Comparison of ENCODE assay signal across 18 cellular contexts in genomic region chr13:91359566-91359965, GRCh38. TPM values are rescaled to one million over a fixed set of nuclear protein-coding genes. Genes with fewer than 3 reads are reported as not detected.
DNase-seq lines count a peak whose midpoint lies in the region; ATAC-seq, FAIRE-seq and TF ChIP-seq lines count a peak whose summit lies in the region.
"Had no signal": no experiment of that assay in that cellular context is flagged by ENCODE, and none has a peak within 500 bp of the region (broad histone marks: within the 10 kb centered on the region; RNA-seq: fewer than 3 reads in every experiment).

No MANE protein-coding gene starts in this region.

- peak; percentile 0 for TF ChIP-seq POLR2A in erythroblast (IDR thresholded peaks at IDR 0.05; ENCODE audit: low read length)
- no peak for TF ChIP-seq POLR2A in GM12892 (IDR thresholded peaks at IDR 0.05; ENCODE audit: low read depth, low read length)

- ATAC-seq in foreskin keratinocyte: no peak
- ATAC-seq: Right ventricle myocardium inferior had no signal

- H3K9ac ChIP-seq in SK-N-MC (ENCODE audit: insufficient read length) (no peak overlapping the region), MM.1S (ENCODE audit: low read length) (no peak overlapping the region)
- H3K9ac ChIP-seq: KMS-11 had no signal

- no peak for FAIRE-seq in GM12892 (lab: Jason Lieb, UNC)
- FAIRE-seq: A204.1, H1 had no signal

- no peak overlapping the region for H2AFZ ChIP-seq in MM.1S (ENCODE audit: low read length)

- H3K4me1 ChIP-seq in HEK293 (ENCODE audit: control insufficient read depth, insufficient read depth, low read length): no peaks in the 10 kb centered on the region
- H3K4me1 ChIP-seq in foreskin keratinocyte: no peaks in the 10 kb centered on the region
- no peaks in the 10 kb centered on the region for H3K4me1 ChIP-seq in MM.1S (ENCODE audit: low read length)

- no peaks in the 10 kb centered on the region for H3K79me2 ChIP-seq in MM.1S (ENCODE audit: low read length)

- no peak overlapping the region for H3K4me2 ChIP-seq in MM.1S (ENCODE audit: low read depth, low read length)
- H3K4me2 ChIP-seq: KMS-11 had no signal

- no peaks in the 10 kb centered on the region for H3K9me2 ChIP-seq in MM.1S (replicated peaks; ENCODE audit: insufficient read depth, low read length)

- no peak overlapping the region for H3K27ac ChIP-seq in HEK293 (ENCODE audit: extremely low read depth, low read depth, low read length)
- peak overlapping the region; percentile 53 for H3K27ac ChIP-seq in SK-N-MC
- no peak overlapping the region for H3K27ac ChIP-seq in foreskin keratinocyte
- no peak overlapping the region for H3K27ac ChIP-seq in MM.1S (ENCODE audit: low read length)
- H3K27ac ChIP-seq: KMS-11 had no signal

- POLR2A ChIA-PET in HEK293 (lab: Yijun Ruan, JAX): no interaction called here

- TF ChIP-seq CTCF in HEK293 (tag by site-specific recombination; IDR thresholded peaks at IDR 0.05): no peak
- no peak for TF ChIP-seq CTCF in foreskin keratinocyte (conservative IDR thresholded peaks at IDR 0.05)
- no peak for TF ChIP-seq CTCF in MM.1S (IDR thresholded peaks at IDR 0.05; ENCODE audit: low read length)

- H3K9me3 ChIP-seq in HEK293 (ENCODE audit: control insufficient read depth, insufficient read depth, low read depth, low read length) (no peaks in the 10 kb centered on the region), SK-N-MC (ENCODE audit: low read depth, low read length) (no peaks in the 10 kb centered on the region), MM.1S (replicated peaks; ENCODE audit: insufficient read depth, low read length) (no peaks in the 10 kb centered on the region)
- H3K9me3 ChIP-seq: MG63 had no signal

- DNase-seq in NCI-H82 (lab: John Stamatoyannopoulos, UW): peak; percentile 54
- DNase-seq in NCI-H82 treated with DMSO at 0.1 percent for 48 hours (lab: John Stamatoyannopoulos, UW; ENCODE audit: unreplicated experiment): no peak
- no peak for DNase-seq in SK-N-MC (ENCODE audit: low read depth, low spot score)
- no peak for DNase-seq in erythroblast (lab: John Stamatoyannopoulos, UW)
- no peak for DNase-seq in foreskin keratinocyte
- DNase-seq in MM.1S: no peak
- DNase-seq in GM12892 (ENCODE audit: insufficient read length): no peak
- DNase-seq: C1 segment of cervical spinal cord; EL; MG63; NCI-H1930; NCI-H510A; NK-92 treated with Interleukin-12 subunit alpha and Interleukin-12 subunit beta, amount 100 ng/mL, for 24 hours had no signal

- H4K20me1 ChIP-seq in MM.1S (ENCODE audit: insufficient read depth, low read length): no peaks in the 10 kb centered on the region

- H3K36me3 ChIP-seq in HEK293 (ENCODE audit: control insufficient read depth in 2 of 2, insufficient read depth in 1 of 2, low read length in 2 of 2): peaks cover 0 to 53% of the 10 kb centered on the region in 2 experiments; a peak in 1 of 3 replicates
- H3K36me3 ChIP-seq in SK-N-MC (ENCODE audit: insufficient read depth, low read length): peaks cover 77% of the 10 kb centered on the region
- no peaks in the 10 kb centered on the region; the same call in 1 of the 2 replicates for H3K36me3 ChIP-seq in MM.1S (replicated peaks; ENCODE audit: insufficient read depth, low read length)

- peaks cover 11% of the 10 kb centered on the region for H3F3A ChIP-seq in MM.1S (ENCODE audit: insufficient read depth, low read length)

- H3K4me3 ChIP-seq in HEK293 (ENCODE audit: low read depth, low read length) (no peak overlapping the region), SK-N-MC (no peak overlapping the region), MM.1S (ENCODE audit: low read length) (no peak overlapping the region)
- H3K4me3 ChIP-seq: MG63 had no signal

- CTCF ChIA-PET in HEK293 (lab: Yijun Ruan, JAX): no interaction called here

- no peaks in the 10 kb centered on the region for H3K27me3 ChIP-seq in foreskin keratinocyte
- H3K27me3 ChIP-seq in MM.1S (replicated peaks; ENCODE audit: insufficient read depth, low read length): no peaks in the 10 kb centered on the region
- H3K27me3 ChIP-seq: MG63 had no signal

TF ChIP-seq in HEK293, 187 proteins besides CTCF, POLR2A, EP300 and RAD21:
- TF ChIP-seq, protein P1, sequence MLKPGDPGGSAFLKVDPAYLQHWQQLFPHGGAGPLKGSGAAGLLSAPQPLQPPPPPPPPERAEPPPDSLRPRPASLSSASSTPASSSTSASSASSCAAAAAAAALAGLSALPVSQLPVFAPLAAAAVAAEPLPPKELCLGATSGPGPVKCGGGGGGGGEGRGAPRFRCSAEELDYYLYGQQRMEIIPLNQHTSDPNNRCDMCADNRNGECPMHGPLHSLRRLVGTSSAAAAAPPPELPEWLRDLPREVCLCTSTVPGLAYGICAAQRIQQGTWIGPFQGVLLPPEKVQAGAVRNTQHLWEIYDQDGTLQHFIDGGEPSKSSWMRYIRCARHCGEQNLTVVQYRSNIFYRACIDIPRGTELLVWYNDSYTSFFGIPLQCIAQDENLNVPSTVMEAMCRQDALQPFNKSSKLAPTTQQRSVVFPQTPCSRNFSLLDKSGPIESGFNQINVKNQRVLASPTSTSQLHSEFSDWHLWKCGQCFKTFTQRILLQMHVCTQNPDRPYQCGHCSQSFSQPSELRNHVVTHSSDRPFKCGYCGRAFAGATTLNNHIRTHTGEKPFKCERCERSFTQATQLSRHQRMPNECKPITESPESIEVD (tag by site-specific recombination; IDR thresholded peaks at IDR 0.05): peak; percentile 75
- TF ChIP-seq, protein P2, sequence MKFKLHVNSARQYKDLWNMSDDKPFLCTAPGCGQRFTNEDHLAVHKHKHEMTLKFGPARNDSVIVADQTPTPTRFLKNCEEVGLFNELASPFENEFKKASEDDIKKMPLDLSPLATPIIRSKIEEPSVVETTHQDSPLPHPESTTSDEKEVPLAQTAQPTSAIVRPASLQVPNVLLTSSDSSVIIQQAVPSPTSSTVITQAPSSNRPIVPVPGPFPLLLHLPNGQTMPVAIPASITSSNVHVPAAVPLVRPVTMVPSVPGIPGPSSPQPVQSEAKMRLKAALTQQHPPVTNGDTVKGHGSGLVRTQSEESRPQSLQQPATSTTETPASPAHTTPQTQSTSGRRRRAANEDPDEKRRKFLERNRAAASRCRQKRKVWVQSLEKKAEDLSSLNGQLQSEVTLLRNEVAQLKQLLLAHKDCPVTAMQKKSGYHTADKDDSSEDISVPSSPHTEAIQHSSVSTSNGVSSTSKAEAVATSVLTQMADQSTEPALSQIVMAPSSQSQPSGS (tag by site-specific recombination; IDR thresholded peaks at IDR 0.05; ENCODE audit: low read depth): no peak
- TF ChIP-seq ZNF202 (tag by site-specific recombination; IDR thresholded peaks at IDR 0.05; ENCODE audit: borderline replicate concordance) (no peak), ZSCAN18 (tag by site-specific recombination; IDR thresholded peaks at IDR 0.05) (no peak), ZNF138 (tag by site-specific recombination; IDR thresholded peaks at IDR 0.05; ENCODE audit: borderline replicate concordance) (no peak), ZNF664 (tag by site-specific recombination; IDR thresholded peaks at IDR 0.05) (no peak), ZNF132 (tag by site-specific recombination; IDR thresholded peaks at IDR 0.05; ENCODE audit: borderline replicate concordance) (no peak), ZNF157 (tag by site-specific recombination; IDR thresholded peaks at IDR 0.05) (no peak)
- TF ChIP-seq, protein P3, sequence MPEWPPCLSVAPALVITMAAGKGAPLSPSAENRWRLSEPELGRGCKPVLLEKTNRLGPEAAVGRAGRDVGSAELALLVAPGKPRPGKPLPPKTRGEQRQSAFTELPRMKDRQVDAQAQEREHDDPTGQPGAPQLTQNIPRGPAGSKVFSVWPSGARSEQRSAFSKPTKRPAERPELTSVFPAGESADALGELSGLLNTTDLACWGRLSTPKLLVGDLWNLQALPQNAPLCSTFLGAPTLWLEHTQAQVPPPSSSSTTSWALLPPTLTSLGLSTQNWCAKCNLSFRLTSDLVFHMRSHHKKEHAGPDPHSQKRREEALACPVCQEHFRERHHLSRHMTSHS (tag by site-specific recombination; IDR thresholded peaks at IDR 0.05): no peak

RNA-seq across cellular contexts. Expression of gene MIR17HG, which starts 12.1 kb away (rescaled TPM):
- 7.9 and 9.0 TPM in 2 replicates for total RNA-seq in foreskin keratinocyte
- 1.7 and 2.2 TPM in 2 replicates for polyA plus RNA-seq in foreskin keratinocyte
- polyA plus RNA-seq in GM12892 (2012; ENCODE audit: missing spikeins): 8.7 TPM

RNA-seq across cellular contexts. Expression of gene GPC5, which starts 38.9 kb away (rescaled TPM):
- 0.03 and 0.11 TPM in 2 replicates for total RNA-seq in foreskin keratinocyte
- not detected in 2 replicates for polyA plus RNA-seq in foreskin keratinocyte
- polyA plus RNA-seq in GM12892 (2012; ENCODE audit: missing spikeins): 2.7 TPM
